9 cellular contexts compared by ENCODE assay signal in genomic region chr5:151196556-151197290, GRCh38. TPM values are rescaled to one million over a fixed set of nuclear protein-coding genes. Genes with fewer than 3 reads are reported as not detected.
DNase-seq lines count a peak whose midpoint lies in the region; ATAC-seq, FAIRE-seq and TF ChIP-seq lines count a peak whose summit lies in the region.
"Had no signal": no experiment of that assay in that cellular context is flagged by ENCODE, and none has a peak within 500 bp of the region (broad histone marks: within the 10 kb centered on the region; RNA-seq: fewer than 3 reads in every experiment).

No MANE protein-coding gene starts in this region.

- H3K36me3 ChIP-seq in skeletal muscle tissue (ENCODE audit: control insufficient read depth in 3 of 3, insufficient read depth in 3 of 3, low read length in 3 of 3) (peaks cover 12 to 29% (median 16%) of the 10 kb centered on the region in 3 donors), mesenchymal stem cell (ENCODE audit: control insufficient read depth in 1 of 2, insufficient read depth in 2 of 2, low read depth in 1 of 2, low read length in 2 of 2) (no peaks in the 10 kb centered on the region)

- DNase-seq in GM19239 (ENCODE audit: insufficient read length, low spot score) = peak; percentile 20
- no peak for DNase-seq in T-helper 17 cell
- no peak for DNase-seq in coronary artery (ENCODE audit: low spot score)
- no peak for DNase-seq in mesenchymal stem cell
- no peak for DNase-seq in DMS53 (lab: John Stamatoyannopoulos, UW)

- no peak overlapping the region for H2BK5ac ChIP-seq in mesenchymal stem cell (ENCODE audit: low read depth, low read length, poor library complexity, severe bottlenecking)

- no peak overlapping the region for H3K18ac ChIP-seq in mesenchymal stem cell (ENCODE audit: low read depth in 1 of 2, low read length in 2 of 2)

- H3K9ac ChIP-seq in skeletal muscle tissue (ENCODE audit: low read depth in 1 of 3, low read length in 3 of 3) = no peak overlapping the region
- H3K9ac ChIP-seq in mesenchymal stem cell (ENCODE audit: low read length) = no peak overlapping the region

- TF ChIP-seq CTCF in coronary artery (IDR thresholded peaks at IDR 0.05) = no peak

- no peak overlapping the region for H4K91ac ChIP-seq in mesenchymal stem cell (ENCODE audit: low read length)

- WGBS in mesenchymal stem cell = 95% methylated on average over 5 of the region's 5 CpGs

- H3K4me3 ChIP-seq in skeletal muscle tissue (ENCODE audit: low read length in 3 of 3) = no peak overlapping the region
- H3K4me3 ChIP-seq in coronary artery = no peak overlapping the region
- H3K4me3 ChIP-seq in mesenchymal stem cell (ENCODE audit: insufficient read depth in 1 of 2, low read depth in 1 of 2, low read length in 2 of 2) = no peak overlapping the region
- H3K4me3 ChIP-seq: K562 had no signal

- FAIRE-seq in GM19239 (lab: Jason Lieb, UNC) = peak; percentile 98
- FAIRE-seq: K562 had no signal

- peak overlapping the region; percentile 85 for H3K27ac Mint-ChIP-seq in T-helper 17 cell
- H3K27ac Mint-ChIP-seq: brain had no signal

- peaks cover 0 to 9% (median 0%) of the 10 kb centered on the region in 3 donors for H3K4me1 ChIP-seq in skeletal muscle tissue (ENCODE audit: control insufficient read depth in 3 of 3, insufficient read depth in 3 of 3, low read length in 3 of 3)
- no peaks in the 10 kb centered on the region for H3K4me1 ChIP-seq in mesenchymal stem cell (ENCODE audit: control insufficient read depth, insufficient read depth, low read depth, low read length)

- H3K4me3 Mint-ChIP-seq in T-helper 17 cell = no peak overlapping the region
- H3K4me3 Mint-ChIP-seq: brain had no signal

- H3K4ac ChIP-seq in mesenchymal stem cell (ENCODE audit: low read depth in 1 of 2, low read length in 2 of 2) = no peak overlapping the region

- H3K27me3 Mint-ChIP-seq in T-helper 17 cell = no peaks in the 10 kb centered on the region

- H3K9me3 ChIP-seq in T-helper 17 cell (ENCODE audit: control insufficient read depth, low read length, poor library complexity, severe bottlenecking) (no peaks in the 10 kb centered on the region), skeletal muscle tissue (ENCODE audit: control insufficient read depth in 3 of 3, low read length in 3 of 3) (no peaks in the 10 kb centered on the region), mesenchymal stem cell (ENCODE audit: control insufficient read depth, low read length) (peaks cover 8% of the 10 kb centered on the region)

- H3K79me1 ChIP-seq in mesenchymal stem cell (replicated peaks; ENCODE audit: low read length, poor library complexity, severe bottlenecking) = no peaks in the 10 kb centered on the region

- H4K8ac ChIP-seq in mesenchymal stem cell (ENCODE audit: low read length) = no peak overlapping the region

- H3K27me3 ChIP-seq in skeletal muscle tissue (ENCODE audit: control insufficient read depth in 3 of 3, insufficient read depth in 3 of 3, low read length in 3 of 3) (no peaks in the 10 kb centered on the region), mesenchymal stem cell (ENCODE audit: control insufficient read depth in 1 of 2, insufficient read depth in 1 of 2, low read length in 2 of 2) (peaks cover 0 to 10% of the 10 kb centered on the region in 2 experiments)

- H2BK120ac ChIP-seq in mesenchymal stem cell (ENCODE audit: low read depth, low read length) = no peak overlapping the region

- H2BK12ac ChIP-seq in mesenchymal stem cell (ENCODE audit: low read length in 2 of 2) = no peak overlapping the region

- H3K36me3 Mint-ChIP-seq in T-helper 17 cell (ENCODE audit: low read depth) = peaks cover 11% of the 10 kb centered on the region
- H3K36me3 Mint-ChIP-seq: brain had no signal

- no peak overlapping the region for H3K4me2 ChIP-seq in mesenchymal stem cell (ENCODE audit: low read length, poor library complexity, severe bottlenecking)

- ATAC-seq in HG02840 (IDR thresholded peaks at IDR 0.05; ENCODE audit: low FRiP score, unreplicated experiment) = peak; percentile 87
- ATAC-seq in T-helper 17 cell = peak; percentile 50
- ATAC-seq: K562 had no signal

- peaks cover 24% of the 10 kb centered on the region for H3K4me1 Mint-ChIP-seq in T-helper 17 cell
- H3K4me1 Mint-ChIP-seq: brain had no signal

- H3K14ac ChIP-seq in mesenchymal stem cell (ENCODE audit: low read length in 2 of 2) = no peak overlapping the region

- no peak overlapping the region for H2AFZ ChIP-seq in mesenchymal stem cell (ENCODE audit: low read depth, low read length)

- H3K27ac ChIP-seq in skeletal muscle tissue (ENCODE audit: low read depth, low read length) (peak overlapping the region; percentile 70), coronary artery (peak overlapping the region in 1 of 2 donors; percentile 65), mesenchymal stem cell (ENCODE audit: low read length, poor library complexity, severe bottlenecking) (no peak overlapping the region)

- H2AK5ac ChIP-seq in mesenchymal stem cell (ENCODE audit: low read length, severe bottlenecking) = no peak overlapping the region

- H3K23ac ChIP-seq in mesenchymal stem cell (ENCODE audit: low read length in 2 of 2) = no peak overlapping the region

- no peak overlapping the region for H2BK15ac ChIP-seq in mesenchymal stem cell (ENCODE audit: low read depth, poor library complexity, severe bottlenecking)

RNA-seq across cellular contexts. Expression of gene CCDC69, which starts 27.2 kb away (rescaled TPM):
- total RNA-seq in T-helper 17 cell (10 to 100 TPM; 74.7 to 82.5 TPM), skeletal muscle tissue (21.9 TPM)
- polyA plus RNA-seq in mesenchymal stem cell (2013, experiment 1 of 2) = 11.2 TPM
- 10.8 TPM for polyA plus RNA-seq in mesenchymal stem cell (2013, experiment 2 of 2)

RNA-seq across cellular contexts. Expression of gene ANXA6, which starts 39.1 kb away (rescaled TPM):
- total RNA-seq in T-helper 17 cell (100 to 1,000 TPM; 258 to 307 TPM), skeletal muscle tissue (361 TPM)
- 338 TPM for polyA plus RNA-seq in mesenchymal stem cell (2013, experiment 1 of 2)
- polyA plus RNA-seq in mesenchymal stem cell (2013, experiment 2 of 2) = 340 TPM

RNA-seq across cellular contexts. Expression of gene GM2A, which starts 56.3 kb away (rescaled TPM):
- 10 to 100 TPM in 1 of 2 donors, 1 to 10 TPM in 1; 6.0 to 13.4 TPM for total RNA-seq in T-helper 17 cell
- total RNA-seq in skeletal muscle tissue = 16.7 TPM
- 38.8 TPM for polyA plus RNA-seq in mesenchymal stem cell (2013, experiment 1 of 2)
- polyA plus RNA-seq in mesenchymal stem cell (2013, experiment 2 of 2) = 39.5 TPM
